ENCODE assay signal across 8 cellular contexts in the genomic region with DNA sequence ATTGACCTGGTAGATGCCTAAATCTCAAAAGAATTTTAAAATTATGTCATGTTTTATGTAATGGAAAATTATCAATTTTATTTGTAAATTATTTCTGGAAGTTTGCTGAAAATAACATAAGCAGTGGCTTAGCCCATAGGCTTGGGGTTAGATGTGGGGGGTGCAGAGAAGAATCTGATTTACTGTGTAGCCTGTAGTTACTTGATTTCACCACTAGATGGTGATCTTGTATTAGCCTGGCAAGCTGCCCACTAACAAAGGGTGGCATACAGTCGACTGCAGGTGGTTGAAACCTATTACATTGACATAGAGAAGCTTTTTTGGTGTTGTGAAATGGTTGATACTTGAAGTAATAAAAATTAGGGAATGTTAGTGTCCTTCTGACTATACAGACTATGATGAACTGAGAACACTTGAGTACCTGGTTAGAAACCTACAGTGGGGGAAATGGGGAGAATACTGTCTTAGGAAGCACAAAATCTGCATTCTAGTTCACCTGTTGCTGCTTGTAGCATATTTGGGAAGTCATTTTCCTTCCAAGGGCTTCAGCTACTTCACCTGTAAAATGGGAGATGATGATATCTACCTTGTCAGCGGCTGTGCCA.
A peak's percentile ranks its signal among the peaks of the same experiment; 100 is the strongest.
DNase-seq lines count a peak whose midpoint lies in the region; ATAC-seq, FAIRE-seq and TF ChIP-seq lines count a peak whose summit lies in the region.

No MANE protein-coding gene starts in this region.

- no peak overlapping the region for H3K27ac ChIP-seq in left lung

- peak; percentile 86 for FAIRE-seq in GM18507 (lab: Jason Lieb, UNC)

- TF ChIP-seq POLR2A in NB4 (IDR thresholded peaks at IDR 0.05; ENCODE audit: extremely low read depth, insufficient read length): no peak

- intact Hi-C loops in left lung (cut with DNase I): loop anchor here in 1 of 2 donors (10.0 kb wide), 1 partner anchor 342 kb away; no protein-coding TSS in a partner anchor

- H3K4me3 ChIP-seq in BE2C (ENCODE audit: low read depth, low read length) (no peak overlapping the region), NB4 (ENCODE audit: low read depth, low read length) (no peak overlapping the region), choroid plexus epithelial cell (ENCODE audit: low read depth, low read length) (no peak overlapping the region), left lung (no peak overlapping the region)

- DNase-seq in BE2C: peak; percentile 15
- DNase-seq in GM18507 (ENCODE audit: extremely low spot score, insufficient read length, low read depth): peak; percentile 51
- DNase-seq in NB4 (ENCODE audit: low read depth): peak; percentile 68
- peak; percentile 3 for DNase-seq in SIG-M5 (lab: John Stamatoyannopoulos, UW)
- peak; percentile 61 for DNase-seq in choroid plexus epithelial cell (ENCODE audit: low read depth)
- no peak for DNase-seq in left lung
- DNase-seq in superior temporal gyrus (ENCODE audit: extremely low spot score): peak; percentile 84

- H3K9me3 ChIP-seq in BE2C (no peaks in the 10 kb centered on the region), left lung (no peaks in the 10 kb centered on the region)

- no peaks in the 10 kb centered on the region for H3K27me3 ChIP-seq in BE2C
- H3K27me3 ChIP-seq in left lung: no peaks in the 10 kb centered on the region

- ATAC-seq in HG02798 (IDR thresholded peaks at IDR 0.05; ENCODE audit: poor library complexity, unreplicated experiment) (peak; percentile 96), left lung (peak; percentile 96)

- no peaks in the 10 kb centered on the region for H3K36me3 ChIP-seq in BE2C
- no peaks in the 10 kb centered on the region for H3K36me3 ChIP-seq in left lung

- TF ChIP-seq CTCF in BE2C (IDR thresholded peaks at IDR 0.05; ENCODE audit: low read depth, low read length) (peak; percentile 75), NB4 (IDR thresholded peaks at IDR 0.05; ENCODE audit: low read depth, low read length) (peak; percentile 71), choroid plexus epithelial cell (conservative IDR thresholded peaks at IDR 0.05; ENCODE audit: low read depth, low read length) (peak; percentile 83), left lung (IDR thresholded peaks at IDR 0.05) (peak; percentile 74 to 94)

- H3K4me1 ChIP-seq in BE2C (no peaks in the 10 kb centered on the region), left lung (no peaks in the 10 kb centered on the region)

Comparison
In these comparisons a context has a peak if more than half of its experiments do, and no peak if none do; other contexts are left out.
1. DNase-seq: peak in BE2C (single experiment), GM18507 (single experiment), NB4 (single experiment), SIG-M5 (single experiment), choroid plexus epithelial cell (single experiment) and superior temporal gyrus (single experiment); none in left lung (0 of 2).
2. Peak in every context shown above with its lines, with median percentiles within 50 percentile points of each other: CTCF ChIP-seq.